Comparison of ENCODE assay signal across 11 cellular contexts in genomic region chr7:50356212-50356944, GRCh38. TPM values are rescaled to one million over a fixed set of nuclear protein-coding genes. Genes with fewer than 3 reads are reported as not detected.
DNase-seq lines count a peak whose midpoint lies in the region; ATAC-seq, FAIRE-seq and TF ChIP-seq lines count a peak whose summit lies in the region.
"Had no signal": no experiment of that assay in that cellular context is flagged by ENCODE, and none has a peak within 500 bp of the region (broad histone marks: within the 10 kb centered on the region; RNA-seq: fewer than 3 reads in every experiment).

No MANE protein-coding gene starts in this region.

- no peak for TF ChIP-seq CTCF in glutamatergic neuron (IDR thresholded peaks at IDR 0.05; ENCODE audit: partially characterized antibody, unreplicated experiment)
- no peak for TF ChIP-seq CTCF in kidney (IDR thresholded peaks at IDR 0.05; ENCODE audit: borderline replicate concordance, extremely low read depth, insufficient read depth)

- no peaks in the 10 kb centered on the region for H3K27me3 ChIP-seq in small intestine (ENCODE audit: control insufficient read depth in 2 of 2, insufficient read depth in 2 of 2, low read length in 2 of 2)
- H3K27me3 ChIP-seq: tibial nerve had no signal

- H3K36me3 Mint-ChIP-seq in T-cell (peaks cover 76% of the 10 kb centered on the region), glutamatergic neuron (ENCODE audit: unreplicated experiment) (no peaks in the 10 kb centered on the region)

- POLR2A ChIA-PET in T-cell (lab: Charles Lee): no interaction called here

- H3K4me1 Mint-ChIP-seq in T-cell: peaks cover 95 to 98% (median 98%) of the 10 kb centered on the region in 3 donors
- H3K4me1 Mint-ChIP-seq in glutamatergic neuron (ENCODE audit: low read depth, unreplicated experiment): peaks cover 10% of the 10 kb centered on the region

- H3K9ac ChIP-seq in kidney (ENCODE audit: low read length in 2 of 2): no peak overlapping the region

- H3K9me3 ChIP-seq in small intestine (ENCODE audit: control insufficient read depth, low read depth) (no peaks in the 10 kb centered on the region), kidney (ENCODE audit: control insufficient read depth in 1 of 2, low read length in 2 of 2) (no peaks in the 10 kb centered on the region)
- H3K9me3 ChIP-seq: tibial nerve had no signal

- intact Hi-C loops in kidney (cut with DNase I): no loop called here

- H3K4me3 Mint-ChIP-seq in T-cell (peak overlapping the region; percentile 38 to 71 (median 47)), glutamatergic neuron (ENCODE audit: unreplicated experiment) (no peak overlapping the region)

- CTCF ChIA-PET in T-cell (lab: Charles Lee): interaction anchor here in 1 of 2 donors (0.8 to 2.2 kb wide), 3 partner anchors 9 to 13 kb away, joined by 3 to 7 read pairs (median 4); no protein-coding TSS in a partner anchor

- H3K4me1 ChIP-seq in small intestine (ENCODE audit: control insufficient read depth in 2 of 2, insufficient read depth in 1 of 2, low read depth in 1 of 2, low read length in 1 of 2) (no peaks in the 10 kb centered on the region), kidney (ENCODE audit: control insufficient read depth in 1 of 2, insufficient read depth in 1 of 2, low read depth in 1 of 2, low read length in 2 of 2) (no peaks in the 10 kb centered on the region)

- H3K27me3 Mint-ChIP-seq in T-cell: no peaks in the 10 kb centered on the region
- H3K27me3 Mint-ChIP-seq in glutamatergic neuron (ENCODE audit: unreplicated experiment): peaks cover 3% of the 10 kb centered on the region

- ATAC-seq in T-cell (replicated peaks in 1 of 4): no peak
- ATAC-seq: SK-N-SH treated with all-trans-retinoic acid at 6 μM for 48 hours had no signal

- DNase-seq in NCI-H1694 treated with DMSO at 0.1 percent for 48 hours (lab: John Stamatoyannopoulos, UW) (peak; percentile 21), NCI-H1694 (lab: John Stamatoyannopoulos, UW) (no peak), T-cell (peak in 1 of 34 experiments; percentile 10), glutamatergic neuron (no peak), small intestine (no peak), HK-2 (ENCODE audit: unreplicated experiment) (no peak), kidney (no peak)
- no peak for DNase-seq in activated effector memory CD4-positive, alpha-beta T cell treated with anti-CD3 and anti-CD28 coated beads, Interleukin-2, amount 50 U/mL, for 16 hours

- no peak for FAIRE-seq in small intestine (lab: Jason Lieb, UNC)
- no peak for FAIRE-seq in kidney (lab: Jason Lieb, UNC)

- 81 to 91% (median 91%) methylated on average over 15 of the region's 15 CpGs for WGBS in small intestine, 3 donors

- H3K36me3 ChIP-seq in small intestine (ENCODE audit: control insufficient read depth in 2 of 2, insufficient read depth in 2 of 2, low read length in 2 of 2): no peaks in the 10 kb centered on the region
- H3K36me3 ChIP-seq in kidney (ENCODE audit: control insufficient read depth in 1 of 2, insufficient read depth in 2 of 2, low read length in 2 of 2): no peaks in the 10 kb centered on the region

- H3K27ac ChIP-seq in small intestine (ENCODE audit: low read depth in 1 of 2, low read length in 1 of 2) (peak overlapping the region; percentile 4 to 64), kidney (ENCODE audit: low read depth in 2 of 2, low read length in 2 of 2) (no peak overlapping the region)
- H3K27ac ChIP-seq: 22Rv1 had no signal

- no peak overlapping the region for H3K4me3 ChIP-seq in small intestine (ENCODE audit: low read depth in 1 of 2, low read length in 2 of 2)
- H3K4me3 ChIP-seq in kidney (ENCODE audit: low read length in 2 of 2): no peak overlapping the region
- H3K4me3 ChIP-seq: tibial nerve had no signal

- H3K27ac Mint-ChIP-seq in T-cell: peak overlapping the region; percentile 99
- H3K27ac Mint-ChIP-seq in glutamatergic neuron (ENCODE audit: unreplicated experiment): peak overlapping the region; percentile 46

- H3K9me3 Mint-ChIP-seq in T-cell: no peaks in the 10 kb centered on the region
- H3K9me3 Mint-ChIP-seq in glutamatergic neuron (ENCODE audit: unreplicated experiment): peaks cover 6% of the 10 kb centered on the region

RNA-seq across cellular contexts. Expression of gene IKZF1, which starts 51.9 kb away (rescaled TPM):
- total RNA-seq in T-cell (100 to 1,000 TPM; 429 to 525 (median 494) TPM), glutamatergic neuron (ENCODE audit: unreplicated experiment) (1.1 TPM), kidney (36.8 TPM)
- polyA plus RNA-seq in small intestine (1 to 10 TPM; 1.8 to 5.9 (median 3.0) TPM), kidney (ENCODE audit: insufficient read depth, low read depth, low replicate concordance) (0.52 TPM)

Comparison
In these comparisons a context has a peak if more than half of its experiments do, and no peak if none do; other contexts are left out.
1. H3K27ac ChIP-seq: peak in small intestine (2 of 2); none in kidney (0 of 2).
2. RNA of gene IKZF1, which starts 51.9 kb away (total RNA-seq): 429 to 525 TPM in T-cell and 36.8 TPM in kidney (single experiment); 1.1 TPM in glutamatergic neuron (single experiment); every median in the first group is over 10 times any median in the second.